Comparison of ENCODE assay signal across 3 cellular contexts in the genomic region with DNA sequence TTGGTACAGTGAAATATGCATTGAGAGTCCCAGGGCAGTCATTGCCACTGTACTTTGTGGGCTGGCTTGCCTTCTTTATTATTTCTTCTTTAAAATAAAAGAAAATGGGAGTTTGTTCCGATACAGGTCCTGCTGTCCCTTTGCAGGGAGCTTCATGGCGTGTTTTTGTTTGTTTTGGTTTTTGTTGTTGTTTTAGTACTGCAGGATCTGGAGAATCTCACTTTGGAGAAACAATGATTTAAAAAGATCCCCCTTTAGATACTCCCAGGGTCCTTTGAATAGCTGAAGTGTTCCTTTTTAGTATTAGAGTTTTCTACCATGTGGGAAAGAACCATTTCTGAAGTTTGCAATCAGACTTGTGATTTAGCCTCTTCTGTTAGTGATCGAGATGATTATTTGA.
TF ChIP-seq lines count a peak whose summit lies in the region.

No MANE protein-coding gene starts in this region.

TF ChIP-seq in GM23338, 12 proteins besides CTCF, POLR2A, EP300 and RAD21 (continues in another document):
- TF ChIP-seq EZH2 (IDR thresholded peaks at IDR 0.05; ENCODE audit: low read depth, unreplicated experiment) (no peak), CREB1 (CRISPR knock-in tag; IDR thresholded peaks at IDR 0.05; ENCODE audit: low read depth) (no peak), ZNF331 (CRISPR knock-in tag; IDR thresholded peaks at IDR 0.05; ENCODE audit: low read depth) (no peak), JUNB (IDR thresholded peaks at IDR 0.05; ENCODE audit: unreplicated experiment) (no peak)
- TF ChIP-seq, protein P1, sequence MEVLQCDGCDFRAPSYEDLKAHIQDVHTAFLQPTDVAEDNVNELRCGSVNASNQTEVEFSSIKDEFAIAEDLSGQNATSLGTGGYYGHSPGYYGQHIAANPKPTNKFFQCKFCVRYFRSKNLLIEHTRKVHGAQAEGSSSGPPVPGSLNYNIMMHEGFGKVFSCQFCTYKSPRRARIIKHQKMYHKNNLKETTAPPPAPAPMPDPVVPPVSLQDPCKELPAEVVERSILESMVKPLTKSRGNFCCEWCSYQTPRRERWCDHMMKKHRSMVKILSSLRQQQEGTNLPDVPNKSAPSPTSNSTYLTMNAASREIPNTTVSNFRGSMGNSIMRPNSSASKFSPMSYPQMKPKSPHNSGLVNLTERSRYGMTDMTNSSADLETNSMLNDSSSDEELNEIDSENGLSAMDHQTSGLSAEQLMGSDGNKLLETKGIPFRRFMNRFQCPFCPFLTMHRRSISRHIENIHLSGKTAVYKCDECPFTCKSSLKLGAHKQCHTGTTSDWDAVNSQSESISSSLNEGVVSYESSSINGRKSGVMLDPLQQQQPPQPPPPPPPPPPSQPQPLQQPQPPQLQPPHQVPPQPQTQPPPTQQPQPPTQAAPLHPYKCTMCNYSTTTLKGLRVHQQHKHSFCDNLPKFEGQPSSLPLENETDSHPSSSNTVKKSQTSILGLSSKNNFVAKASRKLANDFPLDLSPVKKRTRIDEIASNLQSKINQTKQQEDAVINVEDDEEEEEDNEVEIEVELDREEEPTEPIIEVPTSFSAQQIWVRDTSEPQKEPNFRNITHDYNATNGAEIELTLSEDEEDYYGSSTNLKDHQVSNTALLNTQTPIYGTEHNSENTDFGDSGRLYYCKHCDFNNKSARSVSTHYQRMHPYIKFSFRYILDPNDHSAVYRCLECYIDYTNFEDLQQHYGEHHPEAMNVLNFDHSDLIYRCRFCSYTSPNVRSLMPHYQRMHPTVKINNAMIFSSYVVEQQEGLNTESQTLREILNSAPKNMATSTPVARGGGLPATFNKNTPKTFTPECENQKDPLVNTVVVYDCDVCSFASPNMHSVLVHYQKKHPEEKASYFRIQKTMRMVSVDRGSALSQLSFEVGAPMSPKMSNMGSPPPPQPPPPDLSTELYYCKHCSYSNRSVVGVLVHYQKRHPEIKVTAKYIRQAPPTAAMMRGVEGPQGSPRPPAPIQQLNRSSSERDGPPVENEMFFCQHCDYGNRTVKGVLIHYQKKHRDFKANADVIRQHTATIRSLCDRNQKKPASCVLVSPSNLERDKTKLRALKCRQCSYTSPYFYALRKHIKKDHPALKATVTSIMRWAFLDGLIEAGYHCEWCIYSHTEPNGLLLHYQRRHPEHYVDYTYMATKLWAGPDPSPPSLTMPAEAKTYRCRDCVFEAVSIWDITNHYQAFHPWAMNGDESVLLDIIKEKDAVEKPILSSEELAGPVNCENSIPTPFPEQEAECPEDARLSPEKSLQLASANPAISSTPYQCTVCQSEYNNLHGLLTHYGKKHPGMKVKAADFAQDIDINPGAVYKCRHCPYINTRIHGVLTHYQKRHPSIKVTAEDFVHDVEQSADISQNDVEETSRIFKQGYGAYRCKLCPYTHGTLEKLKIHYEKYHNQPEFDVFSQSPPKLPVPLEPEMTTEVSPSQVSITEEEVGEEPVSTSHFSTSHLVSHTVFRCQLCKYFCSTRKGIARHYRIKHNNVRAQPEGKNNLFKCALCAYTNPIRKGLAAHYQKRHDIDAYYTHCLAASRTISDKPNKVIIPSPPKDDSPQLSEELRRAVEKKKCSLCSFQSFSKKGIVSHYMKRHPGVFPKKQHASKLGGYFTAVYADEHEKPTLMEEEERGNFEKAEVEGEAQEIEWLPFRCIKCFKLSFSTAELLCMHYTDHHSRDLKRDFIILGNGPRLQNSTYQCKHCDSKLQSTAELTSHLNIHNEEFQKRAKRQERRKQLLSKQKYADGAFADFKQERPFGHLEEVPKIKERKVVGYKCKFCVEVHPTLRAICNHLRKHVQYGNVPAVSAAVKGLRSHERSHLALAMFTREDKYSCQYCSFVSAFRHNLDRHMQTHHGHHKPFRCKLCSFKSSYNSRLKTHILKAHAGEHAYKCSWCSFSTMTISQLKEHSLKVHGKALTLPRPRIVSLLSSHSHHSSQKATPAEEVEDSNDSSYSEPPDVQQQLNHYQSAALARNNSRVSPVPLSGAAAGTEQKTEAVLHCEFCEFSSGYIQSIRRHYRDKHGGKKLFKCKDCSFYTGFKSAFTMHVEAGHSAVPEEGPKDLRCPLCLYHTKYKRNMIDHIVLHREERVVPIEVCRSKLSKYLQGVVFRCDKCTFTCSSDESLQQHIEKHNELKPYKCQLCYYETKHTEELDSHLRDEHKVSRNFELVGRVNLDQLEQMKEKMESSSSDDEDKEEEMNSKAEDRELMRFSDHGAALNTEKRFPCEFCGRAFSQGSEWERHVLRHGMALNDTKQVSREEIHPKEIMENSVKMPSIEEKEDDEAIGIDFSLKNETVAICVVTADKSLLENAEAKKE (CRISPR knock-in tag; IDR thresholded peaks at IDR 0.05) = no peak

TF ChIP-seq in HEK293, 187 proteins besides CTCF, POLR2A, EP300 and RAD21:
- TF ChIP-seq ZNF248 (tag by site-specific recombination; IDR thresholded peaks at IDR 0.05) = no peak
- TF ChIP-seq ZNF701 (tag by site-specific recombination; IDR thresholded peaks at IDR 0.05) = peak; percentile 95
TF ChIP-seq in HEK293: peak in this region for 1.

TF ChIP-seq in K562, 482 proteins besides CTCF, POLR2A, EP300 and RAD21:
- no peak for TF ChIP-seq ZNF444 (CRISPR knock-in tag; IDR thresholded peaks at IDR 0.05)
- TF ChIP-seq ARNT (IDR thresholded peaks at IDR 0.05) = no peak
- TF ChIP-seq, protein P2, sequence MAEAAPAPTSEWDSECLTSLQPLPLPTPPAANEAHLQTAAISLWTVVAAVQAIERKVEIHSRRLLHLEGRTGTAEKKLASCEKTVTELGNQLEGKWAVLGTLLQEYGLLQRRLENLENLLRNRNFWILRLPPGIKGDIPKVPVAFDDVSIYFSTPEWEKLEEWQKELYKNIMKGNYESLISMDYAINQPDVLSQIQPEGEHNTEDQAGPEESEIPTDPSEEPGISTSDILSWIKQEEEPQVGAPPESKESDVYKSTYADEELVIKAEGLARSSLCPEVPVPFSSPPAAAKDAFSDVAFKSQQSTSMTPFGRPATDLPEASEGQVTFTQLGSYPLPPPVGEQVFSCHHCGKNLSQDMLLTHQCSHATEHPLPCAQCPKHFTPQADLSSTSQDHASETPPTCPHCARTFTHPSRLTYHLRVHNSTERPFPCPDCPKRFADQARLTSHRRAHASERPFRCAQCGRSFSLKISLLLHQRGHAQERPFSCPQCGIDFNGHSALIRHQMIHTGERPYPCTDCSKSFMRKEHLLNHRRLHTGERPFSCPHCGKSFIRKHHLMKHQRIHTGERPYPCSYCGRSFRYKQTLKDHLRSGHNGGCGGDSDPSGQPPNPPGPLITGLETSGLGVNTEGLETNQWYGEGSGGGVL (CRISPR knock-in tag; IDR thresholded peaks at IDR 0.05) = no peak
- TF ChIP-seq TCF3 (CRISPR knock-in tag; IDR thresholded peaks at IDR 0.05) = no peak
- TF ChIP-seq, protein P3, sequence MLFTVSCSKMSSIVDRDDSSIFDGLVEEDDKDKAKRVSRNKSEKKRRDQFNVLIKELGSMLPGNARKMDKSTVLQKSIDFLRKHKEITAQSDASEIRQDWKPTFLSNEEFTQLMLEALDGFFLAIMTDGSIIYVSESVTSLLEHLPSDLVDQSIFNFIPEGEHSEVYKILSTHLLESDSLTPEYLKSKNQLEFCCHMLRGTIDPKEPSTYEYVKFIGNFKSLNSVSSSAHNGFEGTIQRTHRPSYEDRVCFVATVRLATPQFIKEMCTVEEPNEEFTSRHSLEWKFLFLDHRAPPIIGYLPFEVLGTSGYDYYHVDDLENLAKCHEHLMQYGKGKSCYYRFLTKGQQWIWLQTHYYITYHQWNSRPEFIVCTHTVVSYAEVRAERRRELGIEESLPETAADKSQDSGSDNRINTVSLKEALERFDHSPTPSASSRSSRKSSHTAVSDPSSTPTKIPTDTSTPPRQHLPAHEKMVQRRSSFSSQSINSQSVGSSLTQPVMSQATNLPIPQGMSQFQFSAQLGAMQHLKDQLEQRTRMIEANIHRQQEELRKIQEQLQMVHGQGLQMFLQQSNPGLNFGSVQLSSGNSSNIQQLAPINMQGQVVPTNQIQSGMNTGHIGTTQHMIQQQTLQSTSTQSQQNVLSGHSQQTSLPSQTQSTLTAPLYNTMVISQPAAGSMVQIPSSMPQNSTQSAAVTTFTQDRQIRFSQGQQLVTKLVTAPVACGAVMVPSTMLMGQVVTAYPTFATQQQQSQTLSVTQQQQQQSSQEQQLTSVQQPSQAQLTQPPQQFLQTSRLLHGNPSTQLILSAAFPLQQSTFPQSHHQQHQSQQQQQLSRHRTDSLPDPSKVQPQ (CRISPR knock-in tag; IDR thresholded peaks at IDR 0.05; ENCODE audit: borderline replicate concordance) = no peak
- TF ChIP-seq ZNF75A (CRISPR knock-in tag; IDR thresholded peaks at IDR 0.05) = no peak
- TF ChIP-seq PPARD (CRISPR knock-in tag; IDR thresholded peaks at IDR 0.05) = no peak
- TF ChIP-seq CHD1 (IDR thresholded peaks at IDR 0.05; ENCODE audit: low read length) = no peak
TF ChIP-seq in K562: peak in this region for 0.
